ENCODE assay signal across 15 cellular contexts in the genomic region with DNA sequence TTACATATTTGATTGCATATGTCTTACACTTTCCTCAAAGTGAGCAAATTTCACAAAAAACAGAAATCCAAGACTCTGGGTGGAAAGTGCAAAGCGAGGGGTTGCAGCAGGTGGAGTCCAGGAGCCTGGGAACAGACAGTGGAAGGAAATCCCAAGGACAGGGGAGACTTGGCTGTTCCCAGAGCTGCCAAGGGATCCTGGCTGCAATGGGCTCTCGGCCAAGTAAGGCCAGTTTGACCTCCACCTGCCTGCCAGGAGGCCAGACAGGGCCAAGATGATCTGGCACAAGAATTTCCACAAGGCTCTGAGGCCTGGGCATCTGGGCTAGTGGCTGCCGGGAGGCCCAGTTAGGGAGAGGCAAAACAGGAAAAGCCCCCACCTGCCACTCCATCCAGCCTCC. TPM values are rescaled to one million over a fixed set of nuclear protein-coding genes. Genes with fewer than 3 reads are reported as not detected.
DNase-seq lines count a peak whose midpoint lies in the region; ATAC-seq, FAIRE-seq and TF ChIP-seq lines count a peak whose summit lies in the region.
"Had no signal": no experiment of that assay in that cellular context is flagged by ENCODE, and none has a peak within 500 bp of the region (broad histone marks: within the 10 kb centered on the region; RNA-seq: fewer than 3 reads in every experiment).

No MANE protein-coding gene starts in this region.

- no peaks in the 10 kb centered on the region; a peak in 1 of 3 replicates for H3K36me3 ChIP-seq in HEK293 (ENCODE audit: control insufficient read depth in 2 of 2, insufficient read depth in 1 of 2, low read length in 2 of 2)
- H3K36me3 ChIP-seq in right atrium auricular region, result no peaks in the 10 kb centered on the region

- FAIRE-seq in HTR-8/SVneo (lab: Jason Lieb, UNC), result no peak
- FAIRE-seq: urothelium cell line had no signal

- H3K4me1 ChIP-seq in HEK293 (ENCODE audit: control insufficient read depth, insufficient read depth, low read length) (no peaks in the 10 kb centered on the region), right atrium auricular region (peaks cover 0 to 45% of the 10 kb centered on the region in 2 donors)

- ATAC-seq in GM19455 (IDR thresholded peaks at IDR 0.05; ENCODE audit: unreplicated experiment), result no peak
- ATAC-seq: naive thymus-derived CD8-positive, alpha-beta T cell; stimulated activated memory B cell treated with anti-CD40 and anti-IgM and Interleukin-4, amounts not matched to agents 10 μg/mL and 1 μg/mL and 100 μg/mL, for 72 hours; T-helper 17 cell had no signal

- H3K4me3 ChIP-seq in HEK293 (ENCODE audit: low read depth, low read length), result no peak overlapping the region
- H3K4me3 ChIP-seq in right atrium auricular region, result no peak overlapping the region

- peak in 3 of 61 donors; percentile 35 to 77 (median 62) for DNase-seq in caudate nucleus (lab: John Stamatoyannopoulos, UW)
- no peak for DNase-seq in right atrium auricular region (ENCODE audit: low spot score)
- DNase-seq in substantia nigra (lab: John Stamatoyannopoulos, UW), result peak in 11 of 49 donors; percentile 29 to 88 (median 46)
- DNase-seq in HTR-8/SVneo (ENCODE audit: insufficient read length, low spot score), result no peak
- DNase-seq in activated gamma-delta T cell (lab: John Stamatoyannopoulos, UW), result no peak
- DNase-seq in NCI-H1092 treated with DMSO at 0.1 percent for 48 hours (lab: John Stamatoyannopoulos, UW), result no peak
- DNase-seq: activated CD4-positive, CD25-positive, alpha-beta regulatory T cell; HFFc6; naive thymus-derived CD8-positive, alpha-beta T cell; SHP77 treated with DMSO at 0.1 percent for 48 hours; T-helper 17 cell had no signal

- CTCF ChIA-PET in HEK293 (lab: Yijun Ruan, JAX), result no interaction called here

- H3K27ac ChIP-seq in HEK293 (ENCODE audit: extremely low read depth, low read depth, low read length), result no peak overlapping the region
- H3K27ac ChIP-seq in caudate nucleus (ENCODE audit: low read depth, low read length), result peak overlapping the region; percentile 95
- H3K27ac ChIP-seq in right atrium auricular region, result peak overlapping the region; percentile 43 to 65
- peak overlapping the region; percentile 89 for H3K27ac ChIP-seq in substantia nigra (ENCODE audit: low read depth, low read length, poor library complexity, severe bottlenecking)

- H3K9me3 ChIP-seq in HEK293 (ENCODE audit: control insufficient read depth, insufficient read depth, low read depth, low read length), result no peaks in the 10 kb centered on the region
- H3K9me3 ChIP-seq in right atrium auricular region, result no peaks in the 10 kb centered on the region

- POLR2A ChIA-PET in HEK293 (lab: Yijun Ruan, JAX), result no interaction called here

- no peaks in the 10 kb centered on the region for H3K27me3 ChIP-seq in right atrium auricular region

- TF ChIP-seq CTCF in HEK293 (tag by site-specific recombination; IDR thresholded peaks at IDR 0.05), result no peak
- no peak for TF ChIP-seq CTCF in right atrium auricular region (IDR thresholded peaks at IDR 0.05)

TF ChIP-seq in HEK293, 187 proteins besides CTCF, POLR2A, EP300 and RAD21:
- TF ChIP-seq HOXD13 (CRISPR knock-in tag; IDR thresholded peaks at IDR 0.05; ENCODE audit: borderline replicate concordance), result no peak
- TF ChIP-seq SALL2 (tag by site-specific recombination; IDR thresholded peaks at IDR 0.05; ENCODE audit: borderline replicate concordance), result no peak
- TF ChIP-seq ZBTB17 (tag by site-specific recombination; IDR thresholded peaks at IDR 0.05), result peak; percentile 28
- no peak for TF ChIP-seq ZFP3 (tag by site-specific recombination; IDR thresholded peaks at IDR 0.05; ENCODE audit: low read depth)
- no peak for TF ChIP-seq ZNF292 (tag by site-specific recombination; IDR thresholded peaks at IDR 0.05; ENCODE audit: borderline replicate concordance, low read depth)

RNA-seq across cellular contexts. Expression of gene SCARB1, which starts 16.6 kb away (rescaled TPM):
- 10 to 100 TPM; 14.9 to 22.6 TPM for total RNA-seq in right atrium auricular region
